Comparison of ENCODE assay signal across 8 cellular contexts in genomic region chr17:10646393-10646990, GRCh38. TPM values are rescaled to one million over a fixed set of nuclear protein-coding genes. Genes with fewer than 3 reads are reported as not detected.
DNase-seq lines count a peak whose midpoint lies in the region; ATAC-seq, FAIRE-seq and TF ChIP-seq lines count a peak whose summit lies in the region.

No MANE protein-coding gene starts in this region.

- H3K27ac ChIP-seq in breast epithelium (no peak overlapping the region), kidney (ENCODE audit: low read depth in 2 of 2, low read length in 2 of 2) (no peak overlapping the region)

- H3K27me3 ChIP-seq in BJ (ENCODE audit: control insufficient read depth, insufficient read depth, low read length) = no peaks in the 10 kb centered on the region
- no peaks in the 10 kb centered on the region for H3K27me3 ChIP-seq in breast epithelium

- no peaks in the 10 kb centered on the region for H3K9me3 ChIP-seq in breast epithelium
- no peaks in the 10 kb centered on the region for H3K9me3 ChIP-seq in kidney (ENCODE audit: control insufficient read depth in 1 of 2, low read length in 2 of 2)

- POLR2A ChIA-PET in BJ (lab: Charles Lee) = no interaction called here

- ATAC-seq in GM19395 (IDR thresholded peaks at IDR 0.05; ENCODE audit: unreplicated experiment) = peak; percentile 86
- ATAC-seq in HG02763 (IDR thresholded peaks at IDR 0.05; ENCODE audit: unreplicated experiment) = no peak

- TF ChIP-seq CTCF in BJ (IDR thresholded peaks at IDR 0.05; ENCODE audit: insufficient read depth, low read depth, low read length) = peak; percentile 88
- TF ChIP-seq CTCF in WI38 (IDR thresholded peaks at IDR 0.05; ENCODE audit: low read depth, low read length) = peak; percentile 92
- TF ChIP-seq CTCF in breast epithelium (IDR thresholded peaks at IDR 0.05) = peak; percentile 56 to 80 (median 73)
- TF ChIP-seq CTCF in kidney (IDR thresholded peaks at IDR 0.05; ENCODE audit: borderline replicate concordance, extremely low read depth, insufficient read depth) = peak; percentile 88

- intact Hi-C loops in breast epithelium (cut with DNase I; ENCODE audit: low total_unique reads) (no loop called here), kidney (cut with DNase I) (no loop called here)

- no peak overlapping the region for H3K9ac ChIP-seq in kidney (ENCODE audit: low read length in 2 of 2)

- CTCF ChIA-PET in BJ (lab: Yijun Ruan, JAX) = interaction anchor here (0.6 to 9.5 kb wide), 36 partner anchors 10 to 1337 kb away, joined by 3 to 129 read pairs (median 7); partner anchors contain the start of genes MYH3 and PIRT

- no peak overlapping the region for H3K4me3 ChIP-seq in BJ (ENCODE audit: low read depth, low read length)
- H3K4me3 ChIP-seq in WI38 (ENCODE audit: low read depth, low read length) = no peak overlapping the region
- no peak overlapping the region for H3K4me3 ChIP-seq in breast epithelium
- H3K4me3 ChIP-seq in kidney (ENCODE audit: low read length in 2 of 2) = no peak overlapping the region

- no peak for FAIRE-seq in kidney (lab: Jason Lieb, UNC)

- no peak for TF ChIP-seq POLR2A in breast epithelium (IDR thresholded peaks at IDR 0.05)

- DNase-seq in BJ (ENCODE audit: low read depth) (no peak), NCI-H1694 treated with DMSO at 0.1 percent for 48 hours (lab: John Stamatoyannopoulos, UW) (peak; percentile 44), breast epithelium (ENCODE audit: low spot score in 2 of 2) (peak in 1 of 2 donors; percentile 65), kidney (peak; percentile 53)
- DNase-seq in stimulated activated CD4-positive, alpha-beta T cell treated with anti-CD3 and anti-CD28 coated beads, Interleukin-1b, Interleukin-23, amount 100 ng/mL, for 48 hours = peak; percentile 64

- H3K36me3 ChIP-seq in BJ (ENCODE audit: control insufficient read depth, insufficient read depth, low read length) = no peaks in the 10 kb centered on the region
- H3K36me3 ChIP-seq in breast epithelium = no peaks in the 10 kb centered on the region
- peaks cover 0 to 7% of the 10 kb centered on the region in 2 donors for H3K36me3 ChIP-seq in kidney (ENCODE audit: control insufficient read depth in 1 of 2, insufficient read depth in 2 of 2, low read length in 2 of 2)

- no peaks in the 10 kb centered on the region for H3K4me1 ChIP-seq in breast epithelium
- H3K4me1 ChIP-seq in kidney (ENCODE audit: control insufficient read depth in 1 of 2, insufficient read depth in 1 of 2, low read depth in 1 of 2, low read length in 2 of 2) = no peaks in the 10 kb centered on the region

RNA-seq across cellular contexts. Expression of gene MYH3, which starts 10.6 kb away (rescaled TPM):
- polyA plus RNA-seq in BJ (2011; rRNA removed) = 1.3 and 1.8 TPM in 2 replicates
- polyA minus RNA-seq in BJ (2011; rRNA and poly(A)+ RNA removed) = 0.57 and 2.0 TPM in 2 replicates
- total RNA-seq in breast epithelium = 1 to 10 TPM in 2 of 3 donors, under 1 TPM in 1; 0.80 to 2.9 (median 2.2) TPM
- total RNA-seq in kidney = 2.9 TPM
- polyA plus RNA-seq in kidney (ENCODE audit: insufficient read depth, low read depth, low replicate concordance) = 2.5 TPM

RNA-seq across cellular contexts. Expression of gene SCO1, which starts 50.8 kb away (rescaled TPM):
- polyA plus RNA-seq in BJ (2011; rRNA removed) (21.7 and 31.1 TPM in 2 replicates), kidney (ENCODE audit: insufficient read depth, low read depth, low replicate concordance) (34.9 TPM)
- polyA minus RNA-seq in BJ (2011; rRNA and poly(A)+ RNA removed) = 7.3 and 8.6 TPM in 2 replicates
- total RNA-seq in breast epithelium (10 to 100 TPM; 17.6 to 22.3 (median 19.3) TPM), kidney (27.0 TPM)

RNA-seq across cellular contexts. Expression of gene ADPRM, which starts 50.9 kb away (rescaled TPM):
- polyA plus RNA-seq in BJ (2011; rRNA removed) (10.8 and 19.7 TPM in 2 replicates), kidney (ENCODE audit: insufficient read depth, low read depth, low replicate concordance) (9.6 TPM)
- 5.8 and 6.1 TPM in 2 replicates for polyA minus RNA-seq in BJ (2011; rRNA and poly(A)+ RNA removed)
- total RNA-seq in breast epithelium (10 to 100 TPM; 15.2 to 31.0 (median 24.6) TPM), kidney (9.2 TPM)
